Comparison of ENCODE assay signal across 8 cellular contexts in genomic region chr2:32356735-32357544, GRCh38. TPM values are rescaled to one million over a fixed set of nuclear protein-coding genes. Genes with fewer than 3 reads are reported as not detected.
A peak's percentile ranks its signal among the peaks of the same experiment; 100 is the strongest.
DNase-seq lines count a peak whose midpoint lies in the region; ATAC-seq, FAIRE-seq and TF ChIP-seq lines count a peak whose summit lies in the region.

BIRC6 (plus strand) TSS chr2:32357023; CDS start chr2:32357162, 139 bp downstream.

- CTCF ChIA-PET in activated CD8-positive, alpha-beta memory T cell treated with anti-CD3 and anti-CD28 coated beads, Interleukin-2, amount 10 ng/mL, durations not matched to agents 7 days and 5 days (lab: Charles Lee) = no interaction called here
- CTCF ChIA-PET in H1 (lab: Charles Lee; ENCODE audit: partially characterized antibody) = no interaction called here

- FAIRE-seq in H1 (lab: Jason Lieb, UNC) = no peak

- peak in 1 of 2 experiments; percentile 1; a peak in 1 of 3 replicates for TF ChIP-seq EP300 in H1 (IDR thresholded peaks at IDR 0.05; ENCODE audit: borderline replicate concordance in 1 of 2, low read depth in 2 of 2, low read length in 2 of 2)

- H4K8ac ChIP-seq in H1 (ENCODE audit: extremely low read depth, insufficient read depth, low read length) (peak within 1 kb of the TSS; percentile 86), mesenchymal stem cell (ENCODE audit: low read length) (peak within 1 kb of the TSS; percentile 99)

- H3K9me3 ChIP-seq in HUES48 (ENCODE audit: control insufficient read depth, insufficient read depth, low read length) = no peaks in the 10 kb centered on the region
- H3K9me3 ChIP-seq in NT2/D1 (ENCODE audit: insufficient read depth, low read length) = no peaks in the 10 kb centered on the region
- H3K9me3 ChIP-seq in H1 (ENCODE audit: insufficient read depth in 2 of 2, low read depth in 1 of 2, low read length in 1 of 2) = no peaks in the 10 kb centered on the region
- H3K9me3 ChIP-seq in mesenchymal stem cell (ENCODE audit: control insufficient read depth, low read length) = no peaks in the 10 kb centered on the region

- no peaks in the 10 kb centered on the region for H3K9me3 Mint-ChIP-seq in activated CD8-positive, alpha-beta memory T cell treated with anti-CD3 and anti-CD28 coated beads, Interleukin-2, amount 10 ng/mL, durations not matched to agents 7 days and 5 days (ENCODE audit: low read depth)

- peaks cover 3 to 7% of the 10 kb centered on the region in 2 experiments for H4K20me1 ChIP-seq in H1 (replicated peaks in 1 of 2; ENCODE audit: control insufficient read depth in 1 of 2, insufficient read depth in 2 of 2, low read length in 2 of 2)

- H3K14ac ChIP-seq in H1 (ENCODE audit: insufficient read length) = no peak within 1 kb of the TSS
- H3K14ac ChIP-seq in mesenchymal stem cell (ENCODE audit: low read length in 2 of 2) = peak within 1 kb of the TSS; percentile 92 to 99

- in situ Hi-C loops in Caki2 (cut with HindIII; ENCODE audit: low pct_unique_long_range_greater_than_20kb, low sequenced_read_pairs) = no loop called here

- H3K27me3 Mint-ChIP-seq in activated CD8-positive, alpha-beta memory T cell treated with anti-CD3 and anti-CD28 coated beads, Interleukin-2, amount 10 ng/mL, durations not matched to agents 7 days and 5 days = no peaks in the 10 kb centered on the region

- H3K36me3 ChIP-seq in HUES48 (ENCODE audit: control insufficient read depth, insufficient read depth, low read length) (peaks cover 18% of the 10 kb centered on the region), NT2/D1 (ENCODE audit: insufficient read depth, insufficient read length, low read length) (peaks cover 24% of the 10 kb centered on the region), H1 (ENCODE audit: control insufficient read depth in 2 of 4, insufficient read depth in 4 of 4, low read length in 3 of 4) (peaks cover 0 to 6% (median 0%) of the 10 kb centered on the region in 4 experiments; a peak in 1 of 8 replicates), mesenchymal stem cell (ENCODE audit: control insufficient read depth in 1 of 2, insufficient read depth in 2 of 2, low read depth in 1 of 2, low read length in 2 of 2) (peaks cover 0 to 8% of the 10 kb centered on the region in 2 experiments)

- H3K4me1 Mint-ChIP-seq in activated CD8-positive, alpha-beta memory T cell treated with anti-CD3 and anti-CD28 coated beads, Interleukin-2, amount 10 ng/mL, durations not matched to agents 7 days and 5 days = peaks cover 35% of the 10 kb centered on the region

- TF ChIP-seq POLR2A in H1 (IDR thresholded peaks at IDR 0.05; ENCODE audit: control extremely low read depth in 1 of 2, low read depth in 2 of 2, low read length in 2 of 2) = peak; percentile 74 to 93

- peaks cover 22% of the 10 kb centered on the region for H3K36me3 Mint-ChIP-seq in activated CD8-positive, alpha-beta memory T cell treated with anti-CD3 and anti-CD28 coated beads, Interleukin-2, amount 10 ng/mL, durations not matched to agents 7 days and 5 days

- H3K4me1 ChIP-seq in HUES48 (ENCODE audit: control insufficient read depth, insufficient read depth, low read length) (peaks cover 14% of the 10 kb centered on the region), NT2/D1 (ENCODE audit: insufficient read depth, insufficient read length) (no peaks in the 10 kb centered on the region), H1 (replicated peaks in 1 of 4; ENCODE audit: control insufficient read depth in 3 of 4, insufficient read depth in 4 of 4, low read length in 3 of 4) (peaks cover 0 to 7% (median 3%) of the 10 kb centered on the region in 4 experiments; a peak in 4 of 7 replicates), mesenchymal stem cell (ENCODE audit: control insufficient read depth, insufficient read depth, low read depth, low read length) (peaks cover 3% of the 10 kb centered on the region)

- peak within 1 kb of the TSS; percentile 81 for H3K4me3 Mint-ChIP-seq in activated CD8-positive, alpha-beta memory T cell treated with anti-CD3 and anti-CD28 coated beads, Interleukin-2, amount 10 ng/mL, durations not matched to agents 7 days and 5 days

- peaks cover 6% of the 10 kb centered on the region; the same call in 1 of the 2 replicates for H3K23me2 ChIP-seq in H1 (ENCODE audit: low read depth, low read length)

- peaks cover 19 to 41% of the 10 kb centered on the region in 2 experiments for H3K79me2 ChIP-seq in H1 (ENCODE audit: control insufficient read depth in 1 of 2, insufficient read depth in 2 of 2, low read length in 2 of 2)

- H3K79me1 ChIP-seq in H1 (ENCODE audit: low read depth, low read length) (no peaks in the 10 kb centered on the region), mesenchymal stem cell (replicated peaks; ENCODE audit: low read length, poor library complexity, severe bottlenecking) (no peaks in the 10 kb centered on the region)

- H4K5ac ChIP-seq in H1 (ENCODE audit: insufficient read length, low read depth, low read length) = peak within 1 kb of the TSS; percentile 93

- no peak within 1 kb of the TSS for H2BK20ac ChIP-seq in H1 (ENCODE audit: low read length)

- H3K27me3 ChIP-seq in HUES48 (ENCODE audit: control insufficient read depth, insufficient read depth, low read length) (no peaks in the 10 kb centered on the region), NT2/D1 (ENCODE audit: insufficient read depth, insufficient read length) (no peaks in the 10 kb centered on the region), H1 (replicated peaks in 1 of 4; ENCODE audit: control insufficient read depth in 3 of 4, extremely low read depth in 1 of 4, insufficient read depth in 3 of 4, low read length in 3 of 4) (no peaks in the 10 kb centered on the region), mesenchymal stem cell (ENCODE audit: control insufficient read depth in 1 of 2, insufficient read depth in 1 of 2, low read length in 2 of 2) (no peaks in the 10 kb centered on the region)

- H3K4me3 ChIP-seq in HUES48 (ENCODE audit: low read depth, low read length) (peak within 1 kb of the TSS; percentile 97), NT2/D1 (ENCODE audit: insufficient read length, low read depth) (peak within 1 kb of the TSS; percentile 97), H1 (ENCODE audit: extremely low read depth in 1 of 4, insufficient read depth in 2 of 4, low read depth in 3 of 4, low read length in 4 of 4) (peak within 1 kb of the TSS; percentile 75 to 97 (median 96)), mesenchymal stem cell (ENCODE audit: insufficient read depth in 1 of 2, low read depth in 1 of 2, low read length in 2 of 2) (peak within 1 kb of the TSS; percentile 96 to 99)

- peak within 1 kb of the TSS; percentile 82 to 85 for H3K4me2 ChIP-seq in H1 (ENCODE audit: insufficient read depth in 1 of 2, low read depth in 2 of 2, low read length in 2 of 2)
- H3K4me2 ChIP-seq in mesenchymal stem cell (ENCODE audit: low read length, poor library complexity, severe bottlenecking) = peak within 1 kb of the TSS; percentile 86

- H2AK5ac ChIP-seq in H1 (ENCODE audit: low read depth, low read length) (no peak within 1 kb of the TSS), mesenchymal stem cell (ENCODE audit: low read length, severe bottlenecking) (peak within 1 kb of the TSS; percentile 17)

- H3K27ac ChIP-seq in HUES48 (ENCODE audit: low read depth, low read length) = peak within 1 kb of the TSS; percentile 98
- peak within 1 kb of the TSS; percentile 83 for H3K27ac ChIP-seq in H1 (ENCODE audit: low read depth, low read length)
- H3K27ac ChIP-seq in mesenchymal stem cell (ENCODE audit: low read length, poor library complexity, severe bottlenecking) = peak within 1 kb of the TSS; percentile 97

- 2% methylated on average over 43 of the region's 94 CpGs; no CpG with 5 or more reads in 1 of the 2 experiments for WGBS in H1 (ENCODE audit: extremely low coverage in 1 of 2, insufficient coverage in 1 of 2, insufficient read length in 1 of 2, insufficient replicate concordance in 2 of 2, low coverage in 1 of 2, low lambda C conversion rate in 2 of 2, missing lambda C conversion rate in 1 of 2), 2 experiments
- WGBS in mesenchymal stem cell = 1% methylated on average over 82 of the region's 94 CpGs

- no peak for TF ChIP-seq CTCF in H1 (IDR thresholded peaks at IDR 0.05; ENCODE audit: control extremely low read depth in 1 of 3, insufficient read depth in 1 of 3, low read depth in 1 of 3, low read length in 3 of 3)

- peak; percentile 82 for ATAC-seq in GM21423 (IDR thresholded peaks at IDR 0.05; ENCODE audit: unreplicated experiment)
- peak; percentile 91 for ATAC-seq in activated CD8-positive, alpha-beta memory T cell treated with anti-CD3 and anti-CD28 coated beads, Interleukin-2, amount 10 ng/mL, durations not matched to agents 7 days and 5 days

- H2BK15ac ChIP-seq in H1 (ENCODE audit: low read length) (no peak within 1 kb of the TSS), mesenchymal stem cell (ENCODE audit: low read depth, poor library complexity, severe bottlenecking) (peak within 1 kb of the TSS; percentile 95)

- peak within 1 kb of the TSS; percentile 78 for H2BK120ac ChIP-seq in H1 (replicated peaks; ENCODE audit: low read depth, low read length)
- H2BK120ac ChIP-seq in mesenchymal stem cell (ENCODE audit: low read depth, low read length) = peak within 1 kb of the TSS; percentile 77

- H3K23ac ChIP-seq in H1 (ENCODE audit: insufficient read length) = no peak within 1 kb of the TSS
- peak within 1 kb of the TSS; percentile 83 to 99 for H3K23ac ChIP-seq in mesenchymal stem cell (ENCODE audit: low read length in 2 of 2)

- H3K27ac Mint-ChIP-seq in activated CD8-positive, alpha-beta memory T cell treated with anti-CD3 and anti-CD28 coated beads, Interleukin-2, amount 10 ng/mL, durations not matched to agents 7 days and 5 days = peak within 1 kb of the TSS; percentile 96

- H3K18ac ChIP-seq in H1 (ENCODE audit: extremely low read depth, low read length) (peak within 1 kb of the TSS; percentile 92), mesenchymal stem cell (ENCODE audit: low read depth in 1 of 2, low read length in 2 of 2) (peak within 1 kb of the TSS; percentile 100)

- H2BK5ac ChIP-seq in H1 (ENCODE audit: low read depth, low read length) (peak within 1 kb of the TSS; percentile 93), mesenchymal stem cell (ENCODE audit: low read depth, low read length, poor library complexity, severe bottlenecking) (peak within 1 kb of the TSS; percentile 92)

- POLR2A ChIA-PET in H1 (lab: Charles Lee; ENCODE audit: partially characterized antibody) = interaction anchor here (0.5 to 2.0 kb wide), 8 partner anchors 8 to 328 kb away, joined by 3 to 8 read pairs (median 3); partner anchors contain the start of genes SLC30A6 and YIPF4

- peak within 1 kb of the TSS; percentile 93 for H3K9ac ChIP-seq in HUES48 (ENCODE audit: low read depth, low read length)
- H3K9ac ChIP-seq in NT2/D1 (ENCODE audit: insufficient read length, low read depth) = peak within 1 kb of the TSS; percentile 96
- H3K9ac ChIP-seq in H1 (replicated peaks in 1 of 4; ENCODE audit: extremely low read depth in 1 of 4, low read depth in 3 of 4, low read length in 3 of 4) = peak within 1 kb of the TSS; percentile 88 to 92 (median 90)
- peak within 1 kb of the TSS; percentile 94 for H3K9ac ChIP-seq in mesenchymal stem cell (ENCODE audit: low read length)

- H3K4ac ChIP-seq in H1 (replicated peaks; ENCODE audit: insufficient read length, low read depth, low read length) = peak within 1 kb of the TSS; percentile 78
- H3K4ac ChIP-seq in mesenchymal stem cell (ENCODE audit: low read depth in 1 of 2, low read length in 2 of 2) = peak within 1 kb of the TSS; percentile 91 to 93

- no peak for TF ChIP-seq RAD21 in H1 (IDR thresholded peaks at IDR 0.05 in 1 of 2, conservative IDR thresholded peaks at IDR 0.05 in 1 of 2; ENCODE audit: low read depth in 2 of 2, low read length in 2 of 2)

- peak within 1 kb of the TSS; percentile 97 for H3K56ac ChIP-seq in H1 (replicated peaks; ENCODE audit: insufficient read length, low read depth, low read length)

- H2BK12ac ChIP-seq in H1 (ENCODE audit: low read depth, low read length) = no peak within 1 kb of the TSS
- H2BK12ac ChIP-seq in mesenchymal stem cell (ENCODE audit: low read length in 2 of 2) = peak within 1 kb of the TSS in 1 of 2 experiments; percentile 70

- H2AFZ ChIP-seq in H1 (ENCODE audit: low read length) (peak within 1 kb of the TSS; percentile 47), mesenchymal stem cell (ENCODE audit: low read depth, low read length) (peak within 1 kb of the TSS; percentile 83)

- H4K91ac ChIP-seq in H1 (replicated peaks; ENCODE audit: insufficient read length, low read length) = peak within 1 kb of the TSS; percentile 93
- peak within 1 kb of the TSS; percentile 99 for H4K91ac ChIP-seq in mesenchymal stem cell (ENCODE audit: low read length)

- peak; percentile 98 for DNase-seq in Caki2 (ENCODE audit: low read depth)
- DNase-seq in NT2/D1 (ENCODE audit: low read depth, low spot score) = peak; percentile 95
- peak; percentile 98 for DNase-seq in activated CD8-positive, alpha-beta memory T cell treated with anti-CD3 and anti-CD28 coated beads, Interleukin-2, amount 10 ng/mL, durations not matched to agents 7 days and 5 days
- DNase-seq in H1 (ENCODE audit: low read depth in 1 of 2, low spot score in 2 of 2) = peak; percentile 86 to 96
- peak; percentile 98 for DNase-seq in mesenchymal stem cell
- peak; percentile 93 for DNase-seq in stimulated activated CD8-positive, alpha-beta memory T cell treated with anti-CD3 and anti-CD28 coated beads, Interleukin-12 subunit alpha, Interleukin-12 subunit beta, amount 100 ng/mL, for 24 hours (ENCODE audit: extremely low read depth)

RNA-seq across cellular contexts. Expression of gene BIRC6, which starts in this region (rescaled TPM):
- total RNA-seq in Caki2 (2014; rRNA removed; shearing (Covaris generic); ENCODE audit: low replicate concordance) = 26.3 and 38.2 TPM in 2 replicates
- total RNA-seq in activated CD8-positive, alpha-beta memory T cell treated with anti-CD3 and anti-CD28 coated beads, Interleukin-2, amount 10 ng/mL, durations not matched to agents 7 days and 5 days = 100 to 1,000 TPM in 1 of 2 experiments, 10 to 100 TPM in 1; 99.5 to 122 TPM
- 67.0 and 69.5 TPM in 2 replicates for total RNA-seq in H1 (2021; fragmentation: NEBNext Ultra II Directional; extraction: Animal tissue kit (Norgen Biotek cat#: 25700))
- polyA plus RNA-seq in H1 (2011; rRNA removed) = 30.8 and 32.5 TPM in 2 replicates
- 29.6 TPM for polyA plus RNA-seq in H1 (2011; cell fraction: cytosol; rRNA removed)
- polyA plus RNA-seq in H1 (2011; cell fraction: nucleus; rRNA removed) = 76.1 TPM
- 25.6 to 39.0 TPM (median 30.8 TPM) in 4 replicates for polyA plus RNA-seq in H1 (2012, experiment 1 of 2)
- polyA plus RNA-seq in H1 (2012, experiment 2 of 2) = 1.3 TPM
- 15.9 TPM for polyA plus RNA-seq in H1 (2013, experiment 1 of 2)
- 13.5 TPM for polyA plus RNA-seq in H1 (2013, experiment 2 of 2)
- 682 and 838 TPM in 2 replicates for polyA minus RNA-seq in H1 (2011; rRNA and poly(A)+ RNA removed)
- polyA minus RNA-seq in H1 (2011; cell fraction: cytosol; rRNA and poly(A)+ RNA removed) = 106 TPM
- 475 TPM for polyA minus RNA-seq in H1 (2011; cell fraction: nucleus; rRNA and poly(A)+ RNA removed)
- 13.8 TPM for polyA plus RNA-seq in mesenchymal stem cell (2013, experiment 1 of 2)
- 14.1 TPM for polyA plus RNA-seq in mesenchymal stem cell (2013, experiment 2 of 2)

Comparison
In these comparisons a context has a peak if more than half of its experiments do, and no peak if none do; other contexts are left out.
1. Peak in every context shown above with its lines: DNase-seq, ATAC-seq, H3K4me3 ChIP-seq and H3K27ac ChIP-seq.